ENCODE assay signal across 19 cellular contexts in genomic region chr12:26825459-26826016, GRCh38. TPM values are rescaled to one million over a fixed set of nuclear protein-coding genes. Genes with fewer than 3 reads are reported as not detected.
DNase-seq lines count a peak whose midpoint lies in the region; ATAC-seq and TF ChIP-seq lines count a peak whose summit lies in the region.
"Had no signal": no experiment of that assay in that cellular context is flagged by ENCODE, and none has a peak within 500 bp of the region (broad histone marks: within the 10 kb centered on the region; RNA-seq: fewer than 3 reads in every experiment).

No MANE protein-coding gene starts in this region.

- H3K9me3 ChIP-seq in BLaER1 = no peaks in the 10 kb centered on the region
- no peaks in the 10 kb centered on the region for H3K9me3 ChIP-seq in Karpas-422 (ENCODE audit: low read length)
- no peaks in the 10 kb centered on the region for H3K9me3 ChIP-seq in SJCRH30 (replicated peaks)
- H3K9me3 ChIP-seq: SK-N-SH had no signal

- TF ChIP-seq CTCF in GM23338 (conservative IDR thresholded peaks at IDR 0.05; ENCODE audit: low read depth in 2 of 2) = no peak

- H3K27ac Mint-ChIP-seq in GM23338 = no peak overlapping the region

- no peak for DNase-seq in Karpas-422
- DNase-seq in activated CD4-positive, alpha-beta T cell treated with anti-CD3 and anti-CD28 coated beads, Interleukin-2, amount 50 U/mL, for 48 hours = no peak
- DNase-seq in GM23338 (ENCODE audit: low spot score) = no peak
- no peak for DNase-seq in SJCRH30
- DNase-seq: C1 segment of cervical spinal cord, DMS79, HCEC 1CT, KG1, NCI-H1436, NCI-H2029, NCI-H2171 treated with DMSO at 0.1 percent for 48 hours, NCI-H446, NCI-H526 treated with DMSO at 0.1 percent for 48 hours, SHP77, SK-N-SH had no signal

- peaks cover 100% of the 10 kb centered on the region for H3K79me2 ChIP-seq in Karpas-422 (ENCODE audit: low read length)
- H3K79me2 ChIP-seq in GM23338 (replicated peaks; ENCODE audit: insufficient read depth) = peaks cover 100% of the 10 kb centered on the region

- H3K4me1 Mint-ChIP-seq in GM23338 = peaks cover 51% of the 10 kb centered on the region

- 0 out of 2 replicates have a peak overlapping the region, but pooled peaks have one; percentile 0 for H3K4me2 ChIP-seq in BLaER1
- H3K4me2 ChIP-seq in Karpas-422 (ENCODE audit: low read depth, low read length, poor library complexity, severe bottlenecking) = no peak overlapping the region
- H3K4me2 ChIP-seq in GM23338 = no peak overlapping the region
- H3K4me2 ChIP-seq: SK-N-SH had no signal

- H3K36me3 ChIP-seq in BLaER1 (no peaks in the 10 kb centered on the region), Karpas-422 (ENCODE audit: insufficient read depth, low read length) (peaks cover 16% of the 10 kb centered on the region; the same call in 1 of the 2 replicates), GM23338 (ENCODE audit: insufficient read depth) (no peaks in the 10 kb centered on the region), SJCRH30 (no peaks in the 10 kb centered on the region)

- no peak overlapping the region for H3K4me3 Mint-ChIP-seq in GM23338

- no peaks in the 10 kb centered on the region for H3K36me3 Mint-ChIP-seq in GM23338 (ENCODE audit: low read depth)

- ATAC-seq in GM18498 (IDR thresholded peaks at IDR 0.05; ENCODE audit: unreplicated experiment) (peak; percentile 49), GM21447 (IDR thresholded peaks at IDR 0.05; ENCODE audit: unreplicated experiment) (peak; percentile 40), GM21367 (IDR thresholded peaks at IDR 0.05; ENCODE audit: unreplicated experiment) (no peak), GM23338 (no peak)

- H3K27ac ChIP-seq in BLaER1 (no peak overlapping the region), Karpas-422 (ENCODE audit: low read length) (0 out of 2 replicates have a peak overlapping the region, but pooled peaks have one; percentile 17), GM23338 (ENCODE audit: low read depth) (no peak overlapping the region), SJCRH30 (no peak overlapping the region)

- H3K9ac ChIP-seq in BLaER1 = no peak overlapping the region
- no peak overlapping the region for H3K9ac ChIP-seq in Karpas-422 (ENCODE audit: low read length)
- H3K9ac ChIP-seq: SK-N-SH had no signal

- no peaks in the 10 kb centered on the region for H3K27me3 ChIP-seq in BLaER1
- H3K27me3 ChIP-seq in Karpas-422 (ENCODE audit: low read length) = no peaks in the 10 kb centered on the region
- no peaks in the 10 kb centered on the region for H3K27me3 ChIP-seq in GM23338 (ENCODE audit: insufficient read depth)
- H3K27me3 ChIP-seq in SJCRH30 = no peaks in the 10 kb centered on the region

- no peaks in the 10 kb centered on the region for H3K9me3 Mint-ChIP-seq in GM23338

- H3K9me2 ChIP-seq in Karpas-422 (replicated peaks; ENCODE audit: insufficient read depth, low read length) = no peaks in the 10 kb centered on the region
- H3K9me2 ChIP-seq in GM23338 (ENCODE audit: insufficient read depth) = no peaks in the 10 kb centered on the region
- H3K9me2 ChIP-seq: SK-N-SH had no signal

- no peaks in the 10 kb centered on the region for H3F3A ChIP-seq in GM23338 (replicated peaks; ENCODE audit: low read depth)

- H4K20me1 ChIP-seq in BLaER1 = peaks cover 22% of the 10 kb centered on the region
- peaks cover 6% of the 10 kb centered on the region; the same call in 1 of the 2 replicates for H4K20me1 ChIP-seq in Karpas-422 (ENCODE audit: insufficient read depth, low read depth, low read length)
- H4K20me1 ChIP-seq in GM23338 (replicated peaks; ENCODE audit: insufficient read depth) = peaks cover 12% of the 10 kb centered on the region

- H3K27me3 Mint-ChIP-seq in GM23338 (ENCODE audit: insufficient read depth, low read depth, poor library complexity) = peaks cover 3% of the 10 kb centered on the region

- H2AFZ ChIP-seq in Karpas-422 (ENCODE audit: low read length) = no peak overlapping the region
- H2AFZ ChIP-seq in GM23338 = no peak overlapping the region

- no peak overlapping the region for H3K4me3 ChIP-seq in BLaER1
- no peak overlapping the region for H3K4me3 ChIP-seq in Karpas-422 (ENCODE audit: low read length)
- no peak overlapping the region for H3K4me3 ChIP-seq in GM23338
- no peak overlapping the region for H3K4me3 ChIP-seq in SJCRH30

- H3K4me1 ChIP-seq in BLaER1 = no peaks in the 10 kb centered on the region; the same call in 1 of the 2 replicates
- H3K4me1 ChIP-seq in Karpas-422 (ENCODE audit: low read length) = peaks cover 82% of the 10 kb centered on the region
- peaks cover 65% of the 10 kb centered on the region for H3K4me1 ChIP-seq in GM23338 (ENCODE audit: insufficient read depth)
- H3K4me1 ChIP-seq in SJCRH30 = no peaks in the 10 kb centered on the region; the same call in 1 of the 2 replicates

TF ChIP-seq in GM23338, 12 proteins besides CTCF, POLR2A, EP300 and RAD21 (continues in another document):
- TF ChIP-seq NANOG (IDR thresholded peaks at IDR 0.05; ENCODE audit: borderline replicate concordance) (no peak), ZNF331 (CRISPR knock-in tag; IDR thresholded peaks at IDR 0.05; ENCODE audit: low read depth) (no peak), REST (IDR thresholded peaks at IDR 0.05; ENCODE audit: unreplicated experiment) (no peak), POLR2AphosphoS5 (IDR thresholded peaks at IDR 0.05; ENCODE audit: low read depth) (no peak), ZNF114 (CRISPR knock-in tag; IDR thresholded peaks at IDR 0.05) (no peak), EZH2 (IDR thresholded peaks at IDR 0.05; ENCODE audit: low read depth, unreplicated experiment) (no peak)

RNA-seq across cellular contexts. Expression of gene ITPR2, which starts 7.5 kb away (rescaled TPM):
- 80.0 and 128 TPM in 2 replicates for total RNA-seq in Karpas-422 (2014; rRNA removed; shearing (Covaris generic); ENCODE audit: low replicate concordance)
- total RNA-seq in GM23338 (2014; rRNA removed; shearing (Covaris generic)) = 55.0 and 65.2 TPM in 2 replicates
- 38.4 and 44.5 TPM in 2 replicates for polyA plus RNA-seq in GM23338 (2016; fragmentation: Nextera tagmentation; extraction: Ambion mirVana)
- 7.8 and 8.7 TPM in 2 replicates for total RNA-seq in SJCRH30 (2014; rRNA removed; shearing (Covaris generic))

Comparison
In these comparisons a context has a peak if more than half of its experiments do, and no peak if none do; other contexts are left out.
1. ATAC-seq: peak in GM18498 (single experiment) and GM21447 (single experiment); none in GM21367 (single experiment) and GM23338 (single experiment).